Comparison of ENCODE assay signal across 20 cellular contexts in genomic region chr18:68839701-68840100, GRCh38.
"Had no signal": no experiment of that assay in that cellular context is flagged by ENCODE, and none has a peak within 500 bp of the region (broad histone marks: within the 10 kb centered on the region; RNA-seq: fewer than 3 reads in every experiment).

No MANE protein-coding gene starts in this region.

- ATAC-seq: effector memory CD8-positive, alpha-beta T cell; gastroesophageal sphincter; left lobe of liver; mucosa of descending colon; naive thymus-derived CD4-positive, alpha-beta T cell had no signal

- DNase-seq: activated CD4-positive, alpha-beta T cell treated with anti-CD3 and anti-CD28 coated beads, Interleukin-2, amount 10 ng/mL, durations not matched to agents 24 days and 14 days; activated CD4-positive, CD25-positive, alpha-beta regulatory T cell; activated CD8-positive, alpha-beta memory T cell treated with anti-CD3 and anti-CD28 coated beads for 24 hours; activated naive CD8-positive, alpha-beta T cell treated with anti-CD3 and anti-CD28 coated beads, Interleukin-2, amount 10 ng/mL, durations not matched to agents 7 days and 5 days; dermis blood vessel endothelial cell; effector memory CD8-positive, alpha-beta T cell; islet precursor cell; mammary epithelial cell; mucosa of descending colon; naive thymus-derived CD4-positive, alpha-beta T cell; retina; stimulated activated CD4-positive, alpha-beta T cell treated with anti-CD3 and anti-CD28 coated beads, Interleukin-4, amount 100 ng/mL, for 4 hours; stimulated activated CD8-positive, alpha-beta memory T cell treated with anti-CD3 and anti-CD28 coated beads, Interleukin-4, amount 100 ng/mL, for 48 hours; stimulated activated naive CD4-positive, alpha-beta T cell treated with Interleukin-2 at 50 U/mL for 16 hours; transverse colon had no signal

- H3K27ac ChIP-seq: gastroesophageal sphincter had no signal

- H3K27me3 ChIP-seq: gastroesophageal sphincter, transverse colon had no signal

- H3K4me3 ChIP-seq: gastroesophageal sphincter, mucosa of descending colon, skin epidermis, transverse colon had no signal

- H3K4me1 Mint-ChIP-seq: activated CD4-positive, alpha-beta T cell treated with anti-CD3 and anti-CD28 coated beads, Interleukin-2, amount 10 ng/mL, durations not matched to agents 24 days and 14 days; activated naive CD8-positive, alpha-beta T cell treated with anti-CD3 and anti-CD28 coated beads, Interleukin-2, amount 10 ng/mL, durations not matched to agents 7 days and 5 days had no signal

- H3K36me3 ChIP-seq: gastroesophageal sphincter, transverse colon had no signal

- H3K4me3 Mint-ChIP-seq: activated CD4-positive, alpha-beta T cell treated with anti-CD3 and anti-CD28 coated beads, Interleukin-2, amount 10 ng/mL, durations not matched to agents 24 days and 14 days; activated naive CD8-positive, alpha-beta T cell treated with anti-CD3 and anti-CD28 coated beads, Interleukin-2, amount 10 ng/mL, durations not matched to agents 7 days and 5 days; activated T-helper 1 cell treated with anti-CD3 and anti-CD28 coated beads, Interleukin-12 subunit alpha, Interleukin-12 subunit beta, Interleukin-2, Interleukin-4 antibody, amounts not matched to agents 30 ng/mL and 10 ng/mL and 1 ng/mL, durations not matched to agents 14 hours and 24 hours and 36 hours; effector memory CD8-positive, alpha-beta T cell; naive thymus-derived CD4-positive, alpha-beta T cell; T-helper 2 cell treated with Interferon-gamma antibody and Interleukin-4, amounts not matched to agents 5 μg/mL and 100 μg/mL, for 36 hours had no signal

- H3K4me1 ChIP-seq: gastroesophageal sphincter, transverse colon had no signal

- H3K9me3 Mint-ChIP-seq: activated CD4-positive, alpha-beta T cell treated with anti-CD3 and anti-CD28 coated beads, Interleukin-2, amount 10 ng/mL, durations not matched to agents 24 days and 14 days; activated naive CD8-positive, alpha-beta T cell treated with anti-CD3 and anti-CD28 coated beads, Interleukin-2, amount 10 ng/mL, durations not matched to agents 7 days and 5 days; activated T-helper 1 cell treated with anti-CD3 and anti-CD28 coated beads, Interleukin-12 subunit alpha, Interleukin-12 subunit beta, Interleukin-2, Interleukin-4 antibody, amounts not matched to agents 30 ng/mL and 10 ng/mL and 1 ng/mL, durations not matched to agents 14 hours and 24 hours and 36 hours; effector memory CD8-positive, alpha-beta T cell; naive thymus-derived CD4-positive, alpha-beta T cell; T-helper 2 cell treated with Interferon-gamma antibody and Interleukin-4, amounts not matched to agents 5 μg/mL and 100 μg/mL, for 36 hours had no signal

- H3K27ac Mint-ChIP-seq: activated CD4-positive, alpha-beta T cell treated with anti-CD3 and anti-CD28 coated beads, Interleukin-2, amount 10 ng/mL, durations not matched to agents 24 days and 14 days; activated naive CD8-positive, alpha-beta T cell treated with anti-CD3 and anti-CD28 coated beads, Interleukin-2, amount 10 ng/mL, durations not matched to agents 7 days and 5 days; activated T-helper 1 cell treated with anti-CD3 and anti-CD28 coated beads, Interleukin-12 subunit alpha, Interleukin-12 subunit beta, Interleukin-2, Interleukin-4 antibody, amounts not matched to agents 30 ng/mL and 10 ng/mL and 1 ng/mL, durations not matched to agents 14 hours and 24 hours and 36 hours; effector memory CD8-positive, alpha-beta T cell; naive thymus-derived CD4-positive, alpha-beta T cell; T-helper 2 cell treated with Interferon-gamma antibody and Interleukin-4, amounts not matched to agents 5 μg/mL and 100 μg/mL, for 36 hours had no signal

- H3K27me3 Mint-ChIP-seq: activated CD4-positive, alpha-beta T cell treated with anti-CD3 and anti-CD28 coated beads, Interleukin-2, amount 10 ng/mL, durations not matched to agents 24 days and 14 days; activated naive CD8-positive, alpha-beta T cell treated with anti-CD3 and anti-CD28 coated beads, Interleukin-2, amount 10 ng/mL, durations not matched to agents 7 days and 5 days; effector memory CD8-positive, alpha-beta T cell; naive thymus-derived CD4-positive, alpha-beta T cell had no signal

- H3K36me3 Mint-ChIP-seq: activated naive CD8-positive, alpha-beta T cell treated with anti-CD3 and anti-CD28 coated beads, Interleukin-2, amount 10 ng/mL, durations not matched to agents 7 days and 5 days; naive thymus-derived CD4-positive, alpha-beta T cell had no signal

- H3K9me3 ChIP-seq: gastroesophageal sphincter, mucosa of descending colon, transverse colon had no signal
